7 cellular contexts compared by ENCODE assay signal in the genomic region with DNA sequence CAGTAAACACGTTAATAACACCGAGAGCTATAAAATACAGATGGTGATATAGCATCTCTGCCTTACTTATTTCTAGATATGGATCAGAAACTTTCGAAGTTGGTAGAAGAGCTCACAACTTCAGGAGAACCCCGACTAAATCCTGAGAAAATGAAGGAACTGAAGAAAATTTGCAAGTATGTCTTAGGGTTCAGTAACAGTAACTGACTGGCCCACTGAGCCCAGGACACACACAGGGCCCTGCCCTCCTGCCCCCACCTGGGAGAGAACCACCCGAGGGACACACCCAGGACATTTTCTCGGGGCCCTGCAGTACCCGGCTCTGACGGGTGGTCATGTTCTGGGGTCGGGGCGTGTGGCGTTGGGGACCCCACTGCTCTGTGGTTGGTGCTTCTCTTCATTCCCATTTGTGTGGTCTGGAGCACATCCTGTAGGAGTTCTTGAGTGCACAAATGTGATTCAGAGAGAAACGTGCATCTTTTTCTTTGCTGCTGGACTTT. TPM values are rescaled to one million over a fixed set of nuclear protein-coding genes. Genes with fewer than 3 reads are reported as not detected.
A peak's percentile ranks its signal among the peaks of the same experiment; 100 is the strongest.
DNase-seq lines count a peak whose midpoint lies in the region; ATAC-seq, FAIRE-seq and TF ChIP-seq lines count a peak whose summit lies in the region.

No MANE protein-coding gene starts in this region.

- H2BK15ac ChIP-seq in IMR-90 (ENCODE audit: low read depth, low read length), result no peak overlapping the region

- H2BK5ac ChIP-seq in IMR-90 (ENCODE audit: low read depth, low read length, poor library complexity, severe bottlenecking), result peak overlapping the region; percentile 90

- H2AFZ ChIP-seq in IMR-90 (replicated peaks; ENCODE audit: low read length, poor library complexity), result no peak overlapping the region
- H2AFZ ChIP-seq in keratinocyte (ENCODE audit: control insufficient read depth, low read length), result no peak overlapping the region

- TF ChIP-seq CTCF in IMR-90 (conservative IDR thresholded peaks at IDR 0.05; ENCODE audit: low read depth, low read length), result no peak
- no peak for TF ChIP-seq CTCF in keratinocyte (optimal IDR thresholded peaks at IDR 0.05 in 1 of 3, IDR thresholded peaks at IDR 0.05 in 1 of 3, conservative IDR thresholded peaks at IDR 0.05 in 1 of 3; ENCODE audit: extremely low read depth in 1 of 3, insufficient read depth in 2 of 3, low read length in 3 of 3)

- whole genome bisulfite sequencing in IMR-90 (ENCODE audit: extremely low coverage in 2 of 2, insufficient read length in 1 of 2), 2 experiments, result 94% methylated on average over 5 of the region's 12 CpGs; no CpG with 5 or more reads in 1 of the 2 experiments

- in situ Hi-C loops in IMR-90 (cut with MboI; ENCODE audit: low sequenced_read_pairs), result no loop called here

- H3K4ac ChIP-seq in IMR-90 (ENCODE audit: low read depth, low read length), result peak overlapping the region; percentile 71

- FAIRE-seq in keratinocyte (lab: Jason Lieb, UNC), result no peak

- H3K9me3 ChIP-seq in IMR-90 (ENCODE audit: control insufficient read depth, insufficient read depth, low read length), result no peaks in the 10 kb centered on the region
- no peaks in the 10 kb centered on the region for H3K9me3 ChIP-seq in adipocyte (ENCODE audit: control insufficient read depth, low read length)
- H3K9me3 ChIP-seq in keratinocyte (ENCODE audit: control insufficient read depth, low read depth, low read length), result no peaks in the 10 kb centered on the region

- H3K36me3 ChIP-seq in IMR-90 (ENCODE audit: control insufficient read depth, insufficient read depth, low read length), result peaks cover 17% of the 10 kb centered on the region; the same call in 1 of the 2 replicates
- peaks cover 21% of the 10 kb centered on the region for H3K36me3 ChIP-seq in adipocyte (ENCODE audit: control insufficient read depth, insufficient read depth, low read length, severe bottlenecking)
- H3K36me3 ChIP-seq in keratinocyte (ENCODE audit: control insufficient read depth in 2 of 2, extremely low read depth in 1 of 2, insufficient read depth in 2 of 2, low read length in 2 of 2), result peaks cover 16 to 23% of the 10 kb centered on the region in 2 experiments

- H3K4me3 ChIP-seq in IMR-90 (ENCODE audit: insufficient read depth, low read depth, low read length) (peak overlapping the region; percentile 59), adipocyte (ENCODE audit: low read length) (peak overlapping the region; percentile 85), keratinocyte (ENCODE audit: control insufficient read depth in 2 of 3, extremely low read depth in 1 of 3, insufficient read depth in 2 of 3, low read depth in 1 of 3, low read length in 3 of 3) (peak overlapping the region; percentile 74 to 89 (median 82))

- H3K27me3 ChIP-seq in IMR-90 (ENCODE audit: control insufficient read depth, insufficient read depth, low read length) (no peaks in the 10 kb centered on the region), adipocyte (replicated peaks; ENCODE audit: control insufficient read depth, insufficient read depth, low read length) (no peaks in the 10 kb centered on the region), keratinocyte (ENCODE audit: control insufficient read depth, extremely low read depth, insufficient read depth, low read length) (no peaks in the 10 kb centered on the region)

- H3K9me1 ChIP-seq in IMR-90 (ENCODE audit: insufficient read depth, low read length) (peaks cover 9% of the 10 kb centered on the region; the same call in 1 of the 2 replicates), keratinocyte (ENCODE audit: control insufficient read depth, extremely low read depth, insufficient read depth, low read length) (no peaks in the 10 kb centered on the region)

- TF ChIP-seq POLR2A in IMR-90 (IDR thresholded peaks at IDR 0.05; ENCODE audit: low read depth, low read length), result no peak

- H2BK20ac ChIP-seq in IMR-90 (ENCODE audit: low read depth, low read length), result no peak overlapping the region

- peak overlapping the region; percentile 93 for H3K23ac ChIP-seq in IMR-90 (ENCODE audit: low read depth, low read length)

- peak overlapping the region; percentile 99 for H2AK9ac ChIP-seq in IMR-90 (replicated peaks; ENCODE audit: low read depth, low read length, poor library complexity)

- TF ChIP-seq RAD21 in IMR-90 (IDR thresholded peaks at IDR 0.05; ENCODE audit: low read length), result no peak

- H3K4me1 ChIP-seq in IMR-90 (ENCODE audit: control insufficient read depth, insufficient read depth, low read length) (peaks cover 5% of the 10 kb centered on the region), adipocyte (ENCODE audit: control insufficient read depth, insufficient read depth, low read length) (peaks cover 15% of the 10 kb centered on the region), keratinocyte (ENCODE audit: control insufficient read depth, extremely low read depth, insufficient read depth, low read length) (peaks cover 12% of the 10 kb centered on the region)

- H4K91ac ChIP-seq in IMR-90 (ENCODE audit: insufficient read depth, low read depth, low read length), result peak overlapping the region; percentile 83

- H3K9ac ChIP-seq in IMR-90 (ENCODE audit: low read depth, low read length) (peak overlapping the region; percentile 94), adipocyte (ENCODE audit: low read length) (peak overlapping the region; percentile 98), keratinocyte (ENCODE audit: control insufficient read depth, extremely low read depth, insufficient read depth, low read length) (peak overlapping the region; percentile 92)

- intact Hi-C loops in IMR-90 (cut with micrococcal nuclease), result loop anchor here (5.0 kb wide), 1 partner anchor 336 kb away; a partner anchor contains a TSS

- H3K79me1 ChIP-seq in IMR-90 (ENCODE audit: low read depth in 1 of 2, low read length in 2 of 2), result peaks cover 25 to 47% of the 10 kb centered on the region in 2 experiments

- H2AK5ac ChIP-seq in IMR-90 (ENCODE audit: low read depth, low read length), result peak overlapping the region; percentile 94

- peak overlapping the region; percentile 94 for H3K4me2 ChIP-seq in IMR-90 (ENCODE audit: low read depth, low read length)
- peak overlapping the region; percentile 95 for H3K4me2 ChIP-seq in keratinocyte (ENCODE audit: control insufficient read depth, extremely low read depth, insufficient read depth, low read depth, low read length)

- peak overlapping the region; percentile 63 for H4K5ac ChIP-seq in IMR-90 (ENCODE audit: low read depth, low read length)

- peak overlapping the region; percentile 79 for H3K56ac ChIP-seq in IMR-90 (ENCODE audit: extremely low read depth, insufficient read depth, low read length)

- POLR2A ChIA-PET in IMR-90 (lab: Charles Lee; ENCODE audit: unreplicated experiment), result interaction anchor here (1.1 kb wide), 1 partner anchor 101 kb away, joined by 3 read pairs; no protein-coding TSS in a partner anchor

- no peak overlapping the region for H3K18ac ChIP-seq in IMR-90 (ENCODE audit: low read depth, low read length)

- H3K27ac ChIP-seq in IMR-90 (ENCODE audit: insufficient read depth, low read length) (peak overlapping the region; percentile 94), keratinocyte (ENCODE audit: control insufficient read depth, insufficient read depth, low read length) (peak overlapping the region; percentile 79), substantia nigra (ENCODE audit: low read depth, low read length, poor library complexity, severe bottlenecking) (peak overlapping the region; percentile 89)

- ATAC-seq in IMR-90 (ENCODE audit: low read depth), result no peak
- ATAC-seq in GM19035 (IDR thresholded peaks at IDR 0.05; ENCODE audit: unreplicated experiment), result no peak

- CTCF ChIA-PET in IMR-90 (lab: Yijun Ruan, JAX), result no interaction called here

- H2BK120ac ChIP-seq in IMR-90 (ENCODE audit: low read depth, low read length), result peak overlapping the region; percentile 20; the same call in 1 of the 2 replicates

- peaks cover 7% of the 10 kb centered on the region; the same call in 1 of the 2 replicates for H4K20me1 ChIP-seq in IMR-90 (ENCODE audit: insufficient read depth, low read length)
- no peaks in the 10 kb centered on the region for H4K20me1 ChIP-seq in keratinocyte (ENCODE audit: control insufficient read depth, extremely low read depth, insufficient read depth, low read length)

- H3K79me2 ChIP-seq in keratinocyte (ENCODE audit: control insufficient read depth, insufficient read depth, low read length), result peaks cover 26% of the 10 kb centered on the region

- dilution Hi-C loops in IMR-90 (cut with HindIII; ENCODE audit: low sequenced_read_pairs, unreplicated experiment) (no loop called here), keratinocyte (cut with MboI; ENCODE audit: extremely low pct_ligation_motif_present, low sequenced_read_pairs) (no loop called here)

- H3K14ac ChIP-seq in IMR-90 (replicated peaks; ENCODE audit: low read depth, low read length), result peak overlapping the region; percentile 93

- peak overlapping the region; percentile 88 to 94 for H4K8ac ChIP-seq in IMR-90 (ENCODE audit: low read depth in 2 of 2, low read length in 2 of 2)

- DNase-seq in IMR-90, result no peak
- DNase-seq in adipocyte (ENCODE audit: low read depth), result no peak
- DNase-seq in keratinocyte (ENCODE audit: low read depth, low spot score), result no peak
- DNase-seq in substantia nigra (lab: John Stamatoyannopoulos, UW), result no peak
- DNase-seq in SK-N-DZ (ENCODE audit: low spot score), result no peak
- no peak for DNase-seq in GM19238 (ENCODE audit: insufficient read length, low spot score)

- BruUV-seq in IMR-90 (replicated peaks; lab: Mats Ljungman, UMichigan), result TSS peak; percentile 54

RNA-seq across cellular contexts. Expression of a gene that starts 1.1 kb away (rescaled TPM):
- total RNA-seq in IMR-90 (2012; rRNA removed), result 1.4 TPM in 2 replicates
- polyA plus RNA-seq in IMR-90 (2012; rRNA removed) (8.4 and 9.4 TPM in 2 replicates), keratinocyte (4.3 to 6.2 TPM (median 4.7 TPM) in 3 replicates)
- polyA plus RNA-seq in IMR-90 (2012; cell fraction: cytosol; rRNA removed), result 5.7 and 5.9 TPM in 2 replicates
- 63.0 and 126 TPM in 2 replicates for polyA plus RNA-seq in IMR-90 (2012; cell fraction: nucleus; rRNA removed; ENCODE audit: low replicate concordance)
- polyA plus RNA-seq in keratinocyte (2011; ENCODE audit: low read depth), result 2.1 TPM
- polyA plus RNA-seq in keratinocyte (2011; cell fraction: cytosol; rRNA removed), result 2.9 and 4.5 TPM in 2 replicates
- 22.8 and 31.7 TPM in 2 replicates for polyA plus RNA-seq in keratinocyte (2011; cell fraction: nucleus; rRNA removed)
- polyA plus RNA-seq in keratinocyte (2012; ENCODE audit: low replicate concordance), result 5.5 and 6.2 TPM in 2 replicates
- 8.6 to 12.1 TPM (median 10.3 TPM) in 3 replicates for polyA minus RNA-seq in keratinocyte
- polyA minus RNA-seq in keratinocyte (2011; cell fraction: cytosol; rRNA and poly(A)+ RNA removed), result 6.7 TPM
- 15.9 and 20.5 TPM in 2 replicates for polyA minus RNA-seq in keratinocyte (2011; cell fraction: nucleus; rRNA and poly(A)+ RNA removed)
- polyA plus RNA-seq in SK-N-DZ (2014; cell fraction: cytosol; rRNA removed), result 2.6 and 3.3 TPM in 2 replicates
- polyA plus RNA-seq in SK-N-DZ (2014; cell fraction: nucleus; rRNA removed), result 30.7 and 37.5 TPM in 2 replicates

RNA-seq across cellular contexts. Expression of a gene that starts 58.2 kb away (rescaled TPM):
- not detected in 2 replicates for total RNA-seq in IMR-90 (2012; rRNA removed)
- not detected in 2 replicates for polyA plus RNA-seq in IMR-90 (2012; rRNA removed)
- not detected in 2 replicates for polyA plus RNA-seq in IMR-90 (2012; cell fraction: cytosol; rRNA removed)
- polyA plus RNA-seq in IMR-90 (2012; cell fraction: nucleus; rRNA removed; ENCODE audit: low replicate concordance), result not detected in 2 replicates
- not detected in 3 replicates for polyA plus RNA-seq in keratinocyte
- not detected for polyA plus RNA-seq in keratinocyte (2011; ENCODE audit: low read depth)
- polyA plus RNA-seq in keratinocyte (2011; cell fraction: cytosol; rRNA removed), result not detected in 2 replicates
- polyA plus RNA-seq in keratinocyte (2011; cell fraction: nucleus; rRNA removed), result not detected in 2 replicates
- polyA plus RNA-seq in keratinocyte (2012; ENCODE audit: low replicate concordance), result not detected in 2 replicates
- polyA minus RNA-seq in keratinocyte, result not detected in 3 replicates
- polyA minus RNA-seq in keratinocyte (2011; cell fraction: cytosol; rRNA and poly(A)+ RNA removed), result not detected
- polyA minus RNA-seq in keratinocyte (2011; cell fraction: nucleus; rRNA and poly(A)+ RNA removed), result not detected in 2 replicates
- not detected in 2 replicates for polyA plus RNA-seq in SK-N-DZ (2014; cell fraction: cytosol; rRNA removed)
- polyA plus RNA-seq in SK-N-DZ (2014; cell fraction: nucleus; rRNA removed), result not detected in 2 replicates

RNA-seq across cellular contexts. Expression of a gene that starts 58.4 kb away (rescaled TPM):
- 61.5 and 77.2 TPM in 2 replicates for total RNA-seq in IMR-90 (2012; rRNA removed)
- polyA plus RNA-seq in IMR-90 (2012; rRNA removed) (108 and 120 TPM in 2 replicates), keratinocyte (89.7 to 106 TPM (median 106 TPM) in 3 replicates)
- polyA plus RNA-seq in IMR-90 (2012; cell fraction: cytosol; rRNA removed), result 108 and 119 TPM in 2 replicates
- 179 and 309 TPM in 2 replicates for polyA plus RNA-seq in IMR-90 (2012; cell fraction: nucleus; rRNA removed; ENCODE audit: low replicate concordance)
- 73.2 TPM for polyA plus RNA-seq in keratinocyte (2011; ENCODE audit: low read depth)
- 61.8 and 93.8 TPM in 2 replicates for polyA plus RNA-seq in keratinocyte (2011; cell fraction: cytosol; rRNA removed)
- 139 and 153 TPM in 2 replicates for polyA plus RNA-seq in keratinocyte (2011; cell fraction: nucleus; rRNA removed)
- polyA plus RNA-seq in keratinocyte (2012; ENCODE audit: low replicate concordance), result 47.3 and 90.6 TPM in 2 replicates
- 54.2 to 174 TPM (median 60.2 TPM) in 3 replicates for polyA minus RNA-seq in keratinocyte
- polyA minus RNA-seq in keratinocyte (2011; cell fraction: cytosol; rRNA and poly(A)+ RNA removed), result 148 TPM
- polyA minus RNA-seq in keratinocyte (2011; cell fraction: nucleus; rRNA and poly(A)+ RNA removed), result 90.4 and 91.3 TPM in 2 replicates
- 91.7 and 92.2 TPM in 2 replicates for polyA plus RNA-seq in SK-N-DZ (2014; cell fraction: cytosol; rRNA removed)
- polyA plus RNA-seq in SK-N-DZ (2014; cell fraction: nucleus; rRNA removed), result 101 and 110 TPM in 2 replicates
